19 cellular contexts compared by ENCODE assay signal in the genomic region with DNA sequence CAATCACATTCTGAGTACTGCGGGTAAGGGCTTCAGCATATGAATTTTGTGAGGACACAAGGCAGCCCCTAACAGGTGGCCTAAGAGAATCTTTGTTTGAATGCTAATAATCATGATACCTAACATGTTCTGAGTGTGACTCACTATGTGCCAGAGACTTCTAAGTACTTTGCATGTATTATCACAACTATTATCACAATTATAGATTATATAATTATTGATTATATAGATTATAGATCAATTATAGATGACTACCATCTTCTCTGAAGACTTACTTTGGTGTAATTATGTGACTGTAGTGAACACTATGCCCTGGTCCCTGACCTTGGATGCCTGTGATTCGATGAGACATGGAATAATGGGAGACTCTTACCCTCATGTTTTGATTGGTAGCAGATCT.
A peak's percentile ranks its signal among the peaks of the same experiment; 100 is the strongest.
DNase-seq lines count a peak whose midpoint lies in the region; ATAC-seq, FAIRE-seq and TF ChIP-seq lines count a peak whose summit lies in the region.
"Had no signal": no experiment of that assay in that cellular context is flagged by ENCODE, and none has a peak within 500 bp of the region (broad histone marks: within the 10 kb centered on the region; RNA-seq: fewer than 3 reads in every experiment).

No MANE protein-coding gene starts in this region.

- H3K4me2 ChIP-seq in MM.1S (ENCODE audit: low read depth, low read length): no peak overlapping the region
- H3K4me2 ChIP-seq in GM12878 (ENCODE audit: control insufficient read depth, insufficient read depth): no peak overlapping the region
- H3K4me2 ChIP-seq: A549, hepatocyte had no signal

- H3K79me2 ChIP-seq in MM.1S (ENCODE audit: low read length) (peaks cover 95% of the 10 kb centered on the region), GM12878 (ENCODE audit: control insufficient read depth, insufficient read depth, low read length) (peaks cover 10% of the 10 kb centered on the region)
- H3K79me2 ChIP-seq: hepatocyte had no signal

- TF ChIP-seq EP300 in GM12878 (IDR thresholded peaks at IDR 0.05; ENCODE audit: borderline replicate concordance in 1 of 2, control insufficient read depth in 1 of 2, low read depth in 2 of 2, low read length in 2 of 2): no peak

- H3F3A ChIP-seq in MM.1S (ENCODE audit: insufficient read depth, low read length): peaks cover 20% of the 10 kb centered on the region

- intact Hi-C loops in GM12878 (cut with micrococcal nuclease; ENCODE audit: unreplicated experiment): loop anchor here (2.0 to 5.0 kb wide), 2 partner anchors 74 to 239 kb away; no protein-coding TSS in a partner anchor

- no peaks in the 10 kb centered on the region for H3K9me2 ChIP-seq in MM.1S (replicated peaks; ENCODE audit: insufficient read depth, low read length)

- no peak for TF ChIP-seq POLR2A in GM12878 (IDR thresholded peaks at IDR 0.05; ENCODE audit: low read depth, low read length)

- H3K4me1 ChIP-seq in MM.1S (ENCODE audit: low read length) (peaks cover 68% of the 10 kb centered on the region), GM12878 (ENCODE audit: control insufficient read depth, insufficient read depth, low read length) (peaks cover 31% of the 10 kb centered on the region)
- H3K4me1 ChIP-seq: A549 had no signal

- RAD21 ChIA-PET in GM12878 (lab: Charles Lee; ENCODE audit: unreplicated experiment): interaction anchor here (0.7 to 5.1 kb wide), 17 partner anchors 22 to 596 kb away, joined by 3 to 103 read pairs (median 13); no protein-coding TSS in a partner anchor

- H3K27ac Mint-ChIP-seq in activated T-cell treated with anti-CD3 and anti-CD28 coated beads, Interleukin-2, amount 50 U/mL, for 24 hours: peak overlapping the region; percentile 96
- H3K27ac Mint-ChIP-seq in stimulated activated effector memory CD8-positive, alpha-beta T cell treated with anti-CD3 and anti-CD28 coated beads, Interleukin-12 subunit alpha, Interleukin-12 subunit beta, amount 100 ng/mL, for 72 hours: peak overlapping the region; percentile 98

- no peak for FAIRE-seq in GM12878 (lab: Jason Lieb, UNC)
- FAIRE-seq: A549, astrocyte, D721Med, frontal cortex had no signal

- no peaks in the 10 kb centered on the region for H3K9me3 Mint-ChIP-seq in activated T-cell treated with anti-CD3 and anti-CD28 coated beads, Interleukin-2, amount 50 U/mL, for 24 hours
- H3K9me3 Mint-ChIP-seq in activated T-cell treated with anti-CD3 and anti-CD28 coated beads, Interleukin-2, amount 50 U/mL, for 4 hours: no peaks in the 10 kb centered on the region
- peaks cover 3% of the 10 kb centered on the region for H3K9me3 Mint-ChIP-seq in stimulated activated effector memory CD8-positive, alpha-beta T cell treated with anti-CD3 and anti-CD28 coated beads, Interleukin-12 subunit alpha, Interleukin-12 subunit beta, amount 100 ng/mL, for 72 hours
- H3K9me3 Mint-ChIP-seq: activated naive CD4-positive, alpha-beta T cell treated with anti-CD3 and anti-CD28 coated beads, Interleukin-2, amount 50 U/mL, for 72 hours had no signal

- H3K4me3 Mint-ChIP-seq in activated T-cell treated with anti-CD3 and anti-CD28 coated beads, Interleukin-2, amount 50 U/mL, for 24 hours: no peak overlapping the region
- H3K4me3 Mint-ChIP-seq in activated T-cell treated with anti-CD3 and anti-CD28 coated beads, Interleukin-2, amount 50 U/mL, for 4 hours: no peak overlapping the region
- H3K4me3 Mint-ChIP-seq in stimulated activated effector memory CD8-positive, alpha-beta T cell treated with anti-CD3 and anti-CD28 coated beads, Interleukin-12 subunit alpha, Interleukin-12 subunit beta, amount 100 ng/mL, for 72 hours: peak overlapping the region; percentile 65

- SMC1A ChIA-PET in GM12878 (lab: Charles Lee; ENCODE audit: uncharacterized antibody, unreplicated experiment): interaction anchor here (1.3 to 8.5 kb wide), 15 partner anchors 20 to 585 kb away, joined by 3 to 159 read pairs (median 12); no protein-coding TSS in a partner anchor

- ATAC-seq in activated T-cell treated with anti-CD3 and anti-CD28 coated beads, Interleukin-2, amount 50 U/mL, for 4 hours: no peak
- ATAC-seq in GM12878 (no peak), GM18909 (IDR thresholded peaks at IDR 0.05; ENCODE audit: poor library complexity, unreplicated experiment) (no peak)
- no peak for ATAC-seq in stimulated activated effector memory CD8-positive, alpha-beta T cell treated with anti-CD3 and anti-CD28 coated beads, Interleukin-12 subunit alpha, Interleukin-12 subunit beta, amount 100 ng/mL, for 72 hours

- no peak for TF ChIP-seq CTCF in MM.1S (IDR thresholded peaks at IDR 0.05; ENCODE audit: low read length)
- TF ChIP-seq CTCF in GM12878 (IDR thresholded peaks at IDR 0.05 in 2 of 3, conservative IDR thresholded peaks at IDR 0.05 in 1 of 3; ENCODE audit: control insufficient read depth in 2 of 3, extremely low read depth in 1 of 3, insufficient read depth in 1 of 3, low read depth in 3 of 3, low read length in 3 of 3): no peak

- H3K4me3 ChIP-seq in MM.1S (ENCODE audit: low read length): no peak overlapping the region
- no peak overlapping the region for H3K4me3 ChIP-seq in GM12878
- H3K4me3 ChIP-seq: A549, GM23248, hepatocyte, SK-N-MC had no signal

- H3K27me3 Mint-ChIP-seq in activated T-cell treated with anti-CD3 and anti-CD28 coated beads, Interleukin-2, amount 50 U/mL, for 24 hours: no peaks in the 10 kb centered on the region
- no peaks in the 10 kb centered on the region for H3K27me3 Mint-ChIP-seq in activated T-cell treated with anti-CD3 and anti-CD28 coated beads, Interleukin-2, amount 50 U/mL, for 4 hours (ENCODE audit: low read depth)

- no peak for TF ChIP-seq RAD21 in GM12878 (IDR thresholded peaks at IDR 0.05; ENCODE audit: insufficient read depth, low read depth, low read length)

- peaks cover 52% of the 10 kb centered on the region for H3K36me3 Mint-ChIP-seq in activated T-cell treated with anti-CD3 and anti-CD28 coated beads, Interleukin-2, amount 50 U/mL, for 24 hours (ENCODE audit: low read depth)
- H3K36me3 Mint-ChIP-seq in activated T-cell treated with anti-CD3 and anti-CD28 coated beads, Interleukin-2, amount 50 U/mL, for 4 hours (ENCODE audit: insufficient read depth): peaks cover 43% of the 10 kb centered on the region
- H3K36me3 Mint-ChIP-seq in stimulated activated effector memory CD8-positive, alpha-beta T cell treated with anti-CD3 and anti-CD28 coated beads, Interleukin-12 subunit alpha, Interleukin-12 subunit beta, amount 100 ng/mL, for 72 hours: peaks cover 52% of the 10 kb centered on the region

- H3K9ac ChIP-seq in MM.1S (ENCODE audit: low read length) (no peak overlapping the region), GM12878 (ENCODE audit: control insufficient read depth, insufficient read depth, low read length) (no peak overlapping the region)
- H3K9ac ChIP-seq: GM23248 had no signal

- no peak overlapping the region for H2AFZ ChIP-seq in MM.1S (ENCODE audit: low read length)
- no peak overlapping the region for H2AFZ ChIP-seq in GM12878 (ENCODE audit: control insufficient read depth, low read depth, low read length)
- H2AFZ ChIP-seq: GM23248, hepatocyte had no signal

- H3K27ac ChIP-seq in MM.1S (ENCODE audit: low read length): peak overlapping the region; percentile 17; the same call in 1 of the 2 replicates
- H3K27ac ChIP-seq in GM12878 (ENCODE audit: control insufficient read depth, insufficient read depth): no peak overlapping the region
- H3K27ac ChIP-seq: A549, GM23248, hepatocyte, SK-N-MC had no signal

- H3K9me3 ChIP-seq in MM.1S (replicated peaks; ENCODE audit: insufficient read depth, low read length) (no peaks in the 10 kb centered on the region), GM12878 (replicated peaks; ENCODE audit: control insufficient read depth, insufficient read depth, low read length) (no peaks in the 10 kb centered on the region)
- H3K9me3 ChIP-seq: A549 had no signal

- WGBS in GM12878 (ENCODE audit: insufficient coverage, insufficient replicate concordance, low lambda C conversion rate, missing lambda C conversion rate): 97% methylated on average over 2 of the region's 2 CpGs

- no peaks in the 10 kb centered on the region for H3K27me3 ChIP-seq in MM.1S (replicated peaks; ENCODE audit: insufficient read depth, low read length)
- H3K27me3 ChIP-seq in GM12878 (replicated peaks in 1 of 2; ENCODE audit: control insufficient read depth in 2 of 2, insufficient read depth in 2 of 2, low read length in 1 of 2): no peaks in the 10 kb centered on the region
- H3K27me3 ChIP-seq: hepatocyte had no signal

- H3K4me1 Mint-ChIP-seq in activated T-cell treated with anti-CD3 and anti-CD28 coated beads, Interleukin-2, amount 50 U/mL, for 24 hours (ENCODE audit: low read depth): peaks cover 88% of the 10 kb centered on the region
- peaks cover 82% of the 10 kb centered on the region for H3K4me1 Mint-ChIP-seq in activated T-cell treated with anti-CD3 and anti-CD28 coated beads, Interleukin-2, amount 50 U/mL, for 4 hours (ENCODE audit: low read depth)
- peaks cover 91% of the 10 kb centered on the region for H3K4me1 Mint-ChIP-seq in stimulated activated effector memory CD8-positive, alpha-beta T cell treated with anti-CD3 and anti-CD28 coated beads, Interleukin-12 subunit alpha, Interleukin-12 subunit beta, amount 100 ng/mL, for 72 hours

- POLR2A ChIA-PET in GM12878 (lab: Charles Lee): interaction anchor here (0.6 to 1.1 kb wide), 3 partner anchors 35 to 231 kb away, joined by 3 to 4 read pairs (median 4); no protein-coding TSS in a partner anchor

- no peak for DNase-seq in activated T-cell treated with anti-CD3 and anti-CD28 coated beads, Interleukin-2, amount 50 U/mL, for 24 hours
- DNase-seq in activated T-cell treated with anti-CD3 and anti-CD28 coated beads, Interleukin-2, amount 50 U/mL, for 4 hours: no peak
- DNase-seq in MM.1S (no peak), GM12878 (ENCODE audit: low read depth, low spot score) (no peak), hippocampal formation (lab: John Stamatoyannopoulos, UW) (no peak), C1 segment of cervical spinal cord (lab: John Stamatoyannopoulos, UW) (no peak)
- DNase-seq in stimulated activated effector memory CD8-positive, alpha-beta T cell treated with anti-CD3 and anti-CD28 coated beads, Interleukin-12 subunit alpha, Interleukin-12 subunit beta, amount 100 ng/mL, for 72 hours (ENCODE audit: low spot score in 2 of 2): no peak
- DNase-seq: NCI-H1436, NCI-H446, occipital lobe had no signal

- 0 out of 2 replicates have a peak, but pooled peaks cover 4% of the 10 kb centered on the region for H3K36me3 ChIP-seq in MM.1S (replicated peaks; ENCODE audit: insufficient read depth, low read length)
- peaks cover 8 to 12% of the 10 kb centered on the region in 2 experiments; a peak in 3 of 4 replicates for H3K36me3 ChIP-seq in GM12878 (ENCODE audit: control insufficient read depth in 2 of 2, insufficient read depth in 2 of 2, low read length in 1 of 2)

- in situ Hi-C loops in GM12878 (cut with MboI): loop anchor here (5.0 kb wide), 1 partner anchor 469 kb away; no protein-coding TSS in a partner anchor

- BruUV-seq in GM12878 (replicated peaks; lab: Mats Ljungman, UMichigan): no TSS peak

- CTCF ChIA-PET in GM12878 (lab: Yijun Ruan, JAX): interaction anchor here (0.8 to 9.5 kb wide), 25 partner anchors 15 to 584 kb away, joined by 3 to 187 read pairs (median 10); a partner anchor contains a TSS

- H4K20me1 ChIP-seq in MM.1S (ENCODE audit: insufficient read depth, low read length): no peaks in the 10 kb centered on the region
- no peaks in the 10 kb centered on the region for H4K20me1 ChIP-seq in GM12878 (ENCODE audit: control insufficient read depth, insufficient read depth)

TF ChIP-seq in GM12878, 131 proteins besides CTCF, POLR2A, EP300 and RAD21 (continues in another document):
- no peak for TF ChIP-seq CHD2 (IDR thresholded peaks at IDR 0.05; ENCODE audit: borderline replicate concordance, low read depth, low read length)
